15 cellular contexts compared by ENCODE assay signal in genomic region chr12:81080431-81080983, GRCh38. TPM values are rescaled to one million over a fixed set of nuclear protein-coding genes. Genes with fewer than 3 reads are reported as not detected.
DNase-seq lines count a peak whose midpoint lies in the region; ATAC-seq, FAIRE-seq and TF ChIP-seq lines count a peak whose summit lies in the region.
"Had no signal": no experiment of that assay in that cellular context is flagged by ENCODE, and none has a peak within 500 bp of the region (broad histone marks: within the 10 kb centered on the region; RNA-seq: fewer than 3 reads in every experiment).

No MANE protein-coding gene starts in this region.

- no peaks in the 10 kb centered on the region for H3K27me3 Mint-ChIP-seq in astrocyte (ENCODE audit: low read depth, unreplicated experiment)

- H3K4me1 ChIP-seq in astrocyte (ENCODE audit: insufficient read depth, low read length) (peaks cover 7% of the 10 kb centered on the region), prostate gland (replicated peaks) (no peaks in the 10 kb centered on the region)
- H3K4me1 ChIP-seq: breast epithelium had no signal

- H3K9ac ChIP-seq in astrocyte (ENCODE audit: low read length) = no peak overlapping the region

- H3K9me3 ChIP-seq in astrocyte (ENCODE audit: insufficient read depth, low read depth, low read length) = no peaks in the 10 kb centered on the region
- H3K9me3 ChIP-seq in prostate gland = no peaks in the 10 kb centered on the region
- H3K9me3 ChIP-seq: breast epithelium had no signal

- no peak overlapping the region for H3K4me3 Mint-ChIP-seq in astrocyte (ENCODE audit: unreplicated experiment)

- 11% methylated on average over 4 of the region's 4 CpGs for WGBS in prostate gland

- intact Hi-C loops in prostate gland (cut with DNase I) = no loop called here

- H3K36me3 ChIP-seq in astrocyte (ENCODE audit: insufficient read depth, low read length) (no peaks in the 10 kb centered on the region), prostate gland (no peaks in the 10 kb centered on the region)
- H3K36me3 ChIP-seq: breast epithelium had no signal

- FAIRE-seq in astrocyte (lab: Jason Lieb, UNC) = no peak
- FAIRE-seq: urothelium cell line had no signal

- TF ChIP-seq POLR2A in prostate gland (IDR thresholded peaks at IDR 0.05) = no peak

- DNase-seq in AG09309 (ENCODE audit: low read depth) (peak; percentile 31), astrocyte (ENCODE audit: low read depth) (peak; percentile 51), iris pigment epithelial cell (ENCODE audit: low read depth) (peak; percentile 80), prostate gland (ENCODE audit: low spot score) (peak; percentile 30), hippocampal formation (lab: John Stamatoyannopoulos, UW) (no peak)
- no peak for DNase-seq in stimulated activated naive CD8-positive, alpha-beta T cell treated with anti-CD3 and anti-CD28 coated beads, Interleukin-15, Interleukin-2, amounts not matched to agents 100 U/mL and 50 U/mL, for 24 hours
- DNase-seq: activated gamma-delta T cell treated with Interleukin-2 at 50 U/mL for 16 hours, AML-193, NCI-H1417 treated with DMSO at 0.1 percent for 48 hours, NCI-H748 treated with DMSO at 0.1 percent for 48 hours, SHP77 treated with DMSO at 0.1 percent for 48 hours had no signal

- ATAC-seq in GM21423 (IDR thresholded peaks at IDR 0.05; ENCODE audit: unreplicated experiment) = no peak
- ATAC-seq in stimulated activated naive CD8-positive, alpha-beta T cell treated with anti-CD3 and anti-CD28 coated beads, Interleukin-15, Interleukin-2, amounts not matched to agents 100 U/mL and 50 U/mL, for 24 hours = no peak
- no peak for ATAC-seq in GM19455 (IDR thresholded peaks at IDR 0.05; ENCODE audit: unreplicated experiment)

- H3K9me3 Mint-ChIP-seq in astrocyte (ENCODE audit: unreplicated experiment) = no peaks in the 10 kb centered on the region

- H3K4me3 ChIP-seq in AG09309 (ENCODE audit: control insufficient read depth, low read depth, low read length) (no peak overlapping the region), astrocyte (ENCODE audit: insufficient read depth, low read depth, low read length) (no peak overlapping the region), prostate gland (no peak overlapping the region)

- no peaks in the 10 kb centered on the region for H3K36me3 Mint-ChIP-seq in astrocyte (ENCODE audit: low read depth, unreplicated experiment)

- TF ChIP-seq CTCF in AG09309 (IDR thresholded peaks at IDR 0.05; ENCODE audit: control insufficient read depth, insufficient read depth, low read depth, low read length, missing control alignments) (no peak), astrocyte (IDR thresholded peaks at IDR 0.05; ENCODE audit: insufficient read depth, low read depth, low read length) (no peak), prostate gland (IDR thresholded peaks at IDR 0.05) (no peak)

- H3K4me2 ChIP-seq in astrocyte (ENCODE audit: low read length) = no peak overlapping the region

- H3K27ac ChIP-seq in astrocyte (ENCODE audit: low read depth, low read length) = no peak overlapping the region
- H3K27ac ChIP-seq in prostate gland = peak overlapping the region; percentile 80 to 87

- no peak overlapping the region for H2AFZ ChIP-seq in astrocyte (ENCODE audit: low read depth, low read length)

- no peaks in the 10 kb centered on the region for H4K20me1 ChIP-seq in astrocyte (ENCODE audit: insufficient read depth, low read length)

- no peaks in the 10 kb centered on the region for H3K79me2 ChIP-seq in astrocyte (ENCODE audit: insufficient read depth, low read length)

- H3K27me3 ChIP-seq in astrocyte (ENCODE audit: insufficient read depth, low read length) (no peaks in the 10 kb centered on the region), prostate gland (replicated peaks; ENCODE audit: insufficient read depth) (no peaks in the 10 kb centered on the region)
- H3K27me3 ChIP-seq: breast epithelium had no signal

- peaks cover 19% of the 10 kb centered on the region for H3K4me1 Mint-ChIP-seq in astrocyte (ENCODE audit: low read depth, unreplicated experiment)

- peak overlapping the region; percentile 71 for H3K27ac Mint-ChIP-seq in astrocyte (ENCODE audit: unreplicated experiment)

RNA-seq across cellular contexts. Expression of gene ACSS3, which starts 2.6 kb away (rescaled TPM):
- total RNA-seq in astrocyte = 13.9 and 16.8 TPM in 2 replicates
- total RNA-seq in prostate gland = 10 to 100 TPM; 11.8 to 24.3 TPM

Comparison
In these comparisons a context has a peak if more than half of its experiments do, and no peak if none do; other contexts are left out.
1. DNase-seq: peak in AG09309 (single experiment), astrocyte (single experiment), iris pigment epithelial cell (single experiment) and prostate gland (single experiment); none in hippocampal formation (0 of 2) and stimulated activated naive CD8-positive, alpha-beta T cell treated with anti-CD3 and anti-CD28 coated beads, Interleukin-15, Interleukin-2, amounts not matched to agents 100 U/mL and 50 U/mL, for 24 hours (single experiment).